12 cellular contexts compared by ENCODE assay signal in the genomic region with DNA sequence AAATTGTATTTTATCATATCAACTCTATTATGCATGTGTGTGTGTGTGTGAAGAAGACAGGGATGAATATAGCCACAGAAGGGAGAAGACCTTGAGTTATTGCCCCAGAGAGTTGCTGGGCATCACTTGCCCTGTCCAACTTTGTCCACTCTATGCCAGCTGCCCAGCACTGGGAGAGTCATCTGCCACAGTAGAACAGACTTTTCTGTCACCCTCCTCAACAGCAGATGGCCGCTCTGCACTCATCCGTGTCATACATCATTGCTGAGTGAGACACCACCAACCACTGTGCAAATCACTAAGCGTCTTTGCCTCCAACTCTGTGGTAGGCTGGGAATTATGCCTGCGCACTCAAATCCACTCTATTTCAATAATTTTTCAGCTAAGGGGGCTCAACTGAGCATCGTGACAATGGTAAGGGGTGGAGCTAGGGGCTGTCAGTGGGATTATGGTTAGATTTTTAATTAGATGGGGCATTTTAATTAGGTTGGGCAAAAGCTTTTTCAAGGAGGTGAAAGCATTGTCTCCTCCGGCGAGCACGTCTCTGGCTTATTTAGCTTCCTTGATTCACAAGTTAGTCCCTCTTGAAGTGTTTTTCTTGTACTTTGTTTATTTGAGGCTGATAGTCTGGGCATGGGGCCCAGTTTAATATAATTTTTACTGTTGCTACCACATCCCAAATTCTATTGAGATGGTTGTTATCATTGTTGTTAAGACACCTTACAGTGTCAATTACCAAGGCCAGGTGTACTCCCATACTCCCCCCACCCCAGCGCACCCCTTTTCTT.
DNase-seq lines count a peak whose midpoint lies in the region; ATAC-seq, FAIRE-seq and TF ChIP-seq lines count a peak whose summit lies in the region.
"Had no signal": no experiment of that assay in that cellular context is flagged by ENCODE, and none has a peak within 500 bp of the region (broad histone marks: within the 10 kb centered on the region; RNA-seq: fewer than 3 reads in every experiment).

No MANE protein-coding gene starts in this region.

- FAIRE-seq in GM12891 (lab: Jason Lieb, UNC): no peak

- no peak for TF ChIP-seq POLR2A in GM12891 (IDR thresholded peaks at IDR 0.05; ENCODE audit: low read depth, low read length)

- ATAC-seq in HG02885 (IDR thresholded peaks at IDR 0.05; ENCODE audit: poor library complexity, unreplicated experiment) (no peak), GM21717 (IDR thresholded peaks at IDR 0.05; ENCODE audit: unreplicated experiment) (no peak)
- ATAC-seq: Right ventricle myocardium inferior had no signal

- DNase-seq in COLO668 (lab: John Stamatoyannopoulos, UW; ENCODE audit: unreplicated experiment) (peak; percentile 45), NCI-H187 (lab: John Stamatoyannopoulos, UW) (peak; percentile 38 to 41), amygdala (lab: John Stamatoyannopoulos, UW) (peak in 39 of 56 donors; percentile 3 to 79 (median 33)), kidney tubule cell (ENCODE audit: low spot score) (peak; percentile 8), foreskin melanocyte (no peak), GM12891 (ENCODE audit: insufficient read length, low spot score) (no peak)
- DNase-seq: EL, esophagus squamous epithelium, testis had no signal

TF ChIP-seq in GM12891, 5 proteins besides CTCF, POLR2A, EP300 and RAD21:
- no peak for TF ChIP-seq POU2F2 (IDR thresholded peaks at IDR 0.05; ENCODE audit: low read depth, low read length)
- no peak for TF ChIP-seq TAF1 (IDR thresholded peaks at IDR 0.05; ENCODE audit: low read depth, low read length)
- no peak for TF ChIP-seq POLR2AphosphoS5 (IDR thresholded peaks at IDR 0.05; ENCODE audit: low read depth, low read length)
- TF ChIP-seq PAX5 (IDR thresholded peaks at IDR 0.05; ENCODE audit: insufficient read depth, low read length, severe bottlenecking): no peak
- TF ChIP-seq SPI1 (IDR thresholded peaks at IDR 0.05; ENCODE audit: low read depth, low read length): no peak
TF ChIP-seq in GM12891: peak in this region for 0.

Comparison
In these comparisons a context has a peak if more than half of its experiments do, and no peak if none do; other contexts are left out.
1. DNase-seq: peak in COLO668 (single experiment), NCI-H187 (2 of 2), amygdala (39 of 56) and kidney tubule cell (single experiment); none in foreskin melanocyte (single experiment) and GM12891 (single experiment).